In genomic region chr13:41565221-41565620, GRCh38 we compare ENCODE assay signal across 9 cellular contexts.
DNase-seq lines count a peak whose midpoint lies in the region; TF ChIP-seq lines count a peak whose summit lies in the region.
"Had no signal": no experiment of that assay in that cellular context is flagged by ENCODE, and none has a peak within 500 bp of the region (broad histone marks: within the 10 kb centered on the region; RNA-seq: fewer than 3 reads in every experiment).

No MANE protein-coding gene starts in this region.

- H3K4me3 Mint-ChIP-seq in nephron progenitor cell, result no peak overlapping the region

- H3K4me1 Mint-ChIP-seq in nephron progenitor cell, result peaks cover 26% of the 10 kb centered on the region

- no peaks in the 10 kb centered on the region for H3K27me3 ChIP-seq in WERI-Rb-1 (ENCODE audit: insufficient read depth, low read depth, severe bottlenecking)

- H3K27ac ChIP-seq in WERI-Rb-1, result no peak overlapping the region

- peak overlapping the region; percentile 41 for H3K27ac Mint-ChIP-seq in nephron progenitor cell

- TF ChIP-seq CTCF in AG10803 (conservative IDR thresholded peaks at IDR 0.05; ENCODE audit: low read length), result no peak
- no peak for TF ChIP-seq CTCF in nephron progenitor cell (IDR thresholded peaks at IDR 0.05)
- no peak for TF ChIP-seq CTCF in WERI-Rb-1 (IDR thresholded peaks at IDR 0.05; ENCODE audit: low read depth, low read length)
- no peak for TF ChIP-seq CTCF in GM10266 (IDR thresholded peaks at IDR 0.05; ENCODE audit: control insufficient read depth, insufficient read depth, low read depth, missing control alignments)

- no peaks in the 10 kb centered on the region for H3K36me3 ChIP-seq in WERI-Rb-1

- peaks cover 16% of the 10 kb centered on the region for H3K36me3 Mint-ChIP-seq in nephron progenitor cell (ENCODE audit: low read depth)

- H3K27me3 Mint-ChIP-seq in nephron progenitor cell (ENCODE audit: low read depth, poor library complexity), result no peaks in the 10 kb centered on the region

- no peaks in the 10 kb centered on the region for H3K9me3 Mint-ChIP-seq in nephron progenitor cell

- no peak overlapping the region for H3K4me3 ChIP-seq in AG10803 (ENCODE audit: low read length)
- H3K4me3 ChIP-seq in WERI-Rb-1 (ENCODE audit: low read depth, low read length), result no peak overlapping the region

- H3K9me3 ChIP-seq in WERI-Rb-1 (ENCODE audit: severe bottlenecking), result no peaks in the 10 kb centered on the region

- DNase-seq in AG10803 (ENCODE audit: low read depth) (peak; percentile 80), NCI-H69 (lab: John Stamatoyannopoulos, UW) (peak; percentile 18), epidermal melanocyte (ENCODE audit: insufficient read length, low spot score) (peak; percentile 43), nephron progenitor cell (no peak), WERI-Rb-1 (no peak), GF-D8 (lab: John Stamatoyannopoulos, UW) (no peak), GM10266 (ENCODE audit: extremely low spot score) (no peak), HuH-7 (ENCODE audit: low spot score) (no peak)
- DNase-seq: NCI-H510A treated with DMSO at 0.1 percent for 48 hours had no signal

Comparison
In these comparisons a context has a peak if more than half of its experiments do, and no peak if none do; other contexts are left out.
1. DNase-seq: peak in AG10803 (single experiment), NCI-H69 (single experiment) and epidermal melanocyte (single experiment); none in nephron progenitor cell (single experiment), WERI-Rb-1 (single experiment), GF-D8 (single experiment), GM10266 (single experiment) and HuH-7 (single experiment).